ENCODE assay signal across 8 cellular contexts in genomic region chr5:181167814-181168488, GRCh38. TPM values are rescaled to one million over a fixed set of nuclear protein-coding genes. Genes with fewer than 3 reads are reported as not detected.
DNase-seq lines count a peak whose midpoint lies in the region; ATAC-seq and TF ChIP-seq lines count a peak whose summit lies in the region.

No MANE protein-coding gene starts in this region.

- CTCF ChIA-PET in Panc1 (lab: Charles Lee): interaction anchor here (0.6 to 1.0 kb wide), 4 partner anchors 9 to 374 kb away, joined by 3 to 16 read pairs (median 10); partner anchors contain the start of gene MGAT1

- no TSS peak for BruUV-seq in Panc1 (replicated peaks; lab: Mats Ljungman, UMichigan)

- H3K9me3 ChIP-seq in BE2C (no peaks in the 10 kb centered on the region), Panc1 (ENCODE audit: control insufficient read depth, insufficient read depth, low read depth, low read length) (no peaks in the 10 kb centered on the region)

- POLR2A ChIA-PET in Panc1 (lab: Charles Lee): no interaction called here

- H3K27me3 ChIP-seq in BE2C: no peaks in the 10 kb centered on the region
- no peaks in the 10 kb centered on the region for H3K27me3 ChIP-seq in Panc1 (ENCODE audit: control insufficient read depth, insufficient read depth, low read length)

- H3K36me3 ChIP-seq in BE2C (no peaks in the 10 kb centered on the region), Panc1 (ENCODE audit: control insufficient read depth, insufficient read depth, low read length) (no peaks in the 10 kb centered on the region)

- in situ Hi-C loops in Panc1 (cut with HindIII; ENCODE audit: low pct_unique_long_range_greater_than_20kb, low sequenced_read_pairs): no loop called here

- H3K27ac ChIP-seq in Panc1 (ENCODE audit: low read length): peak overlapping the region; percentile 86

- ATAC-seq in Panc1: no peak
- ATAC-seq in HG03439 (IDR thresholded peaks at IDR 0.05; ENCODE audit: unreplicated experiment): no peak
- no peak for ATAC-seq in HG03457 (IDR thresholded peaks at IDR 0.05; ENCODE audit: unreplicated experiment)

- peak overlapping the region; percentile 64 for H3K4me3 ChIP-seq in BE2C (ENCODE audit: low read depth, low read length)
- peak overlapping the region; percentile 49 to 72 for H3K4me3 ChIP-seq in Panc1 (ENCODE audit: low read depth in 2 of 2, low read length in 2 of 2)
- no peak overlapping the region for H3K4me3 ChIP-seq in foreskin fibroblast (ENCODE audit: low read depth in 1 of 2, low read length in 2 of 2)

- no peaks in the 10 kb centered on the region for H3K4me1 ChIP-seq in BE2C
- H3K4me1 ChIP-seq in Panc1 (ENCODE audit: control insufficient read depth, insufficient read depth, low read length): peaks cover 22% of the 10 kb centered on the region

- intact Hi-C loops in Panc1 (cut with micrococcal nuclease; ENCODE audit: unreplicated experiment): loop anchor here (5.0 kb wide), 1 partner anchor 301 kb away; no protein-coding TSS in a partner anchor

- peak; percentile 68 for DNase-seq in BE2C
- no peak for DNase-seq in Panc1 (ENCODE audit: low read depth, low spot score)
- peak in 1 of 2 donors; percentile 28 for DNase-seq in foreskin fibroblast
- DNase-seq in ureter (ENCODE audit: low spot score): no peak
- no peak for DNase-seq in midbrain (lab: John Stamatoyannopoulos, UW)

- TF ChIP-seq CTCF in BE2C (IDR thresholded peaks at IDR 0.05; ENCODE audit: low read depth, low read length): peak; percentile 75
- peak; percentile 72 for TF ChIP-seq CTCF in GM12873 (IDR thresholded peaks at IDR 0.05; ENCODE audit: insufficient read depth, low read depth, low read length, missing control alignments)
- peak; percentile 92 for TF ChIP-seq CTCF in Panc1 (IDR thresholded peaks at IDR 0.05)
- TF ChIP-seq CTCF in foreskin fibroblast (IDR thresholded peaks at IDR 0.05; ENCODE audit: low read depth, low read length): peak; percentile 45

RNA-seq across cellular contexts. Expression of gene OR2V2, which starts 20.6 kb away (rescaled TPM):
- not detected for polyA plus RNA-seq in BE2C (2012; ENCODE audit: insufficient read depth, insufficient read length, low read depth)
- total RNA-seq in Panc1 (2021; ENCODE audit: unreplicated experiment) (not detected), ureter (not detected)
- not detected for polyA plus RNA-seq in Panc1 (2012; ENCODE audit: insufficient read length)

RNA-seq across cellular contexts. Expression of gene OR2V1, which starts 37.0 kb away (rescaled TPM):
- polyA plus RNA-seq in BE2C (2012; ENCODE audit: insufficient read depth, insufficient read length, low read depth): not detected
- total RNA-seq in Panc1 (2021; ENCODE audit: unreplicated experiment) (not detected), ureter (not detected)
- polyA plus RNA-seq in Panc1 (2012; ENCODE audit: insufficient read length): not detected

RNA-seq across cellular contexts. Expression of gene TRIM7, which starts 37.0 kb away (rescaled TPM):
- 3.2 TPM for polyA plus RNA-seq in BE2C (2012; ENCODE audit: insufficient read depth, insufficient read length, low read depth)
- total RNA-seq in Panc1 (2021; ENCODE audit: unreplicated experiment): 25.8 TPM
- 21.3 TPM for polyA plus RNA-seq in Panc1 (2012; ENCODE audit: insufficient read length)
- 3.0 TPM for total RNA-seq in ureter

RNA-seq across cellular contexts. Expression of gene TRIM41, which starts 55.1 kb away (rescaled TPM):
- 80.4 TPM for polyA plus RNA-seq in BE2C (2012; ENCODE audit: insufficient read depth, insufficient read length, low read depth)
- 58.3 TPM for total RNA-seq in Panc1 (2021; ENCODE audit: unreplicated experiment)
- 72.2 TPM for polyA plus RNA-seq in Panc1 (2012; ENCODE audit: insufficient read length)
- 34.5 TPM for total RNA-seq in ureter

Comparison
In these comparisons a context has a peak if more than half of its experiments do, and no peak if none do; other contexts are left out.
1. H3K4me3 ChIP-seq: peak in BE2C (single experiment) and Panc1 (2 of 2); none in foreskin fibroblast (0 of 2).
2. Peak in every context shown above with its lines, with median percentiles within 50 percentile points of each other: CTCF ChIP-seq.